ENCODE assay signal across 8 cellular contexts in the genomic region with DNA sequence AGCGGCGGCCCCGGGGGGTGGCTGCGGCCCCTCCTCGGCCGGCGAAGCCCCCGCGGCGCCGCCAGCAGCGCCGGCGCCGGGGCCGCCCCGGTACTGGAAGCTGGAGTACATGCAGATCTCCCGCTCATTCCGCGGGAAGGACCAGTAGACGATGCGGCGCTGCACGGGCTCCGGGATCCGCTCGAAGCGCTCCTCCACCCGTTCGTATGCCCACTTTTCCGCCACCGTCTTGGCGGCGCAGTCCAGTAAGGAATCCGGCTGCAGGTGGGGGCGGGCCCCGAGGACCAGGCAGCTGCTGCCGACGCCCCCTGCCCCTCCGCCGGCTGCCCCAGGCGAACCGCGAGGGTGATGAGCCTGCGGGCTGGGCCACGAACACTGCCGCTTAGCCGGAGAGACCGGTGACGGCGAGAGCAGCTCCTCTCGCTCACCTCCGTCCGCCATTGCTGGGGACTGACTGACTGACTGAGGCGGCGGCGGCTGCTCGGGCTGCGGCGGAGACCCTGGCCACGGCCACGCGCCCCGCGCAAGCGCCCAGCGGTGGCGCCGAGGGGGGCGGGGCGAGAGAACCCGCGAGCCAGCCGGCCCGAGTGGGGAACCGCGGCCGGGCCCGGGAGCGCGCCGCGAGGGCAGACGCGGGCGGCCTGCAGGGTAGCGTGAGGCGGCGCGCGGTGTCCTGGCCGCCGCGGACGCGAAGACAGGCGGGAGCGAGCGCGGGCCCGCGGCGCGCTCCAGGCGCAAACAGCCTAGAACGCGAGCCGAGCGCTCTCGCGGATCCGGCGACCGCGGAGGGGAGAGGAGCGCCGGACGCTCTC. TPM values are rescaled to one million over a fixed set of nuclear protein-coding genes. Genes with fewer than 3 reads are reported as not detected.
DNase-seq lines count a peak whose midpoint lies in the region; ATAC-seq, FAIRE-seq and TF ChIP-seq lines count a peak whose summit lies in the region.

TSS of gene ZSWIM5 (minus strand) at position 696 of the 812 bp plus-strand sequence. CDS start at position 441, 255 bp downstream.

- peak within 1 kb of the TSS; percentile 80 to 87 for H3K27ac ChIP-seq in small intestine (ENCODE audit: low read depth in 1 of 2, low read length in 1 of 2)

- peaks cover 12% of the 10 kb centered on the region for H3K36me3 Mint-ChIP-seq in Calu3 (ENCODE audit: insufficient read depth, unreplicated experiment)
- no peaks in the 10 kb centered on the region for H3K36me3 Mint-ChIP-seq in WTC11
- H3K36me3 Mint-ChIP-seq in immature natural killer cell: no peaks in the 10 kb centered on the region

- H3K36me3 ChIP-seq in bronchial epithelial cell (ENCODE audit: control insufficient read depth, insufficient read depth, low read length) (no peaks in the 10 kb centered on the region), small intestine (ENCODE audit: control insufficient read depth in 2 of 2, insufficient read depth in 2 of 2, low read length in 2 of 2) (no peaks in the 10 kb centered on the region)

- TF ChIP-seq CTCF in Calu3 (IDR thresholded peaks at IDR 0.05; ENCODE audit: unreplicated experiment): no peak
- TF ChIP-seq CTCF in WTC11 (IDR thresholded peaks at IDR 0.05): no peak
- TF ChIP-seq CTCF in bronchial epithelial cell (IDR thresholded peaks at IDR 0.05; ENCODE audit: insufficient read depth, low read length, severe bottlenecking): no peak

- H3K4me1 Mint-ChIP-seq in Calu3 (ENCODE audit: low read depth, unreplicated experiment): no peaks in the 10 kb centered on the region
- H3K4me1 Mint-ChIP-seq in WTC11: peaks cover 31% of the 10 kb centered on the region
- H3K4me1 Mint-ChIP-seq in immature natural killer cell: peaks cover 22 to 30% of the 10 kb centered on the region in 2 donors

- peaks cover 0 to 2% of the 10 kb centered on the region in 2 donors for H3K4me1 ChIP-seq in small intestine (ENCODE audit: control insufficient read depth in 2 of 2, insufficient read depth in 1 of 2, low read depth in 1 of 2, low read length in 1 of 2)

- CTCF ChIA-PET in Calu3 (lab: Charles Lee): no interaction called here
- CTCF ChIA-PET in WTC11 (lab: Charles Lee): interaction anchor here (0.7 to 1.3 kb wide), 3 partner anchors 15 to 296 kb away, joined by 3 to 6 read pairs (median 3); no protein-coding TSS in a partner anchor

- peak; percentile 65 for DNase-seq in Calu3
- peak; percentile 28 for DNase-seq in NCI-H1048 (lab: John Stamatoyannopoulos, UW)
- peak; percentile 67 for DNase-seq in WTC11 (ENCODE audit: low spot score)
- DNase-seq in bronchial epithelial cell (ENCODE audit: low read depth): peak; percentile 36
- peak; percentile 71 to 79 (median 72) for DNase-seq in immature natural killer cell
- peak; percentile 73 for DNase-seq in small intestine

- BruUV-seq in Calu3 (replicated peaks; lab: Mats Ljungman, UMichigan): no TSS peak

- H3K9me3 ChIP-seq in small intestine (ENCODE audit: control insufficient read depth, low read depth): no peaks in the 10 kb centered on the region

- H3K9me3 Mint-ChIP-seq in Calu3 (ENCODE audit: low read depth, unreplicated experiment): no peaks in the 10 kb centered on the region
- H3K9me3 Mint-ChIP-seq in WTC11: no peaks in the 10 kb centered on the region
- no peaks in the 10 kb centered on the region for H3K9me3 Mint-ChIP-seq in immature natural killer cell

- H3K27me3 Mint-ChIP-seq in Calu3 (ENCODE audit: unreplicated experiment) (peaks cover 63% of the 10 kb centered on the region), WTC11 (ENCODE audit: low read depth) (peaks cover 50% of the 10 kb centered on the region), immature natural killer cell (ENCODE audit: low read depth in 3 of 3) (peaks cover 1 to 10% (median 7%) of the 10 kb centered on the region in 3 donors)

- H3K4me3 ChIP-seq in bronchial epithelial cell (ENCODE audit: low read depth, low read length) (peak within 1 kb of the TSS; percentile 59), small intestine (ENCODE audit: low read depth in 1 of 2, low read length in 2 of 2) (peak within 1 kb of the TSS; percentile 77 to 94)

- H3K27me3 ChIP-seq in bronchial epithelial cell (ENCODE audit: control insufficient read depth, insufficient read depth, low read length) (peaks cover 13% of the 10 kb centered on the region), small intestine (ENCODE audit: control insufficient read depth in 2 of 2, insufficient read depth in 2 of 2, low read length in 2 of 2) (no peaks in the 10 kb centered on the region)

- intact Hi-C loops in Calu3 (cut with micrococcal nuclease; ENCODE audit: unreplicated experiment): no loop called here

- ATAC-seq in GM21576 (IDR thresholded peaks at IDR 0.05; ENCODE audit: unreplicated experiment) (peak; percentile 56), WTC11 (peak; percentile 84), GM21737 (IDR thresholded peaks at IDR 0.05; ENCODE audit: unreplicated experiment) (no peak)

- H3K4me3 Mint-ChIP-seq in Calu3 (ENCODE audit: low read depth, unreplicated experiment): peak within 1 kb of the TSS; percentile 64
- peak within 1 kb of the TSS; percentile 87 for H3K4me3 Mint-ChIP-seq in WTC11
- peak within 1 kb of the TSS; percentile 94 to 96 (median 95) for H3K4me3 Mint-ChIP-seq in immature natural killer cell

- WGBS in small intestine, 3 donors: 0 to 1% (median 0%) methylated on average over 70 to 118 of the region's 118 CpGs

- POLR2A ChIA-PET in WTC11 (lab: Charles Lee): interaction anchor here (0.6 to 0.7 kb wide), 2 partner anchors 134 to 219 kb away, joined by 3 to 5 read pairs; partner anchors contain the start of genes EIF2B3, MUTYH and TOE1

- FAIRE-seq in bronchial epithelial cell (lab: Jason Lieb, UNC) (no peak), small intestine (lab: Jason Lieb, UNC) (no peak)

- H3K27ac Mint-ChIP-seq in Calu3 (ENCODE audit: unreplicated experiment) (peak within 1 kb of the TSS; percentile 3), WTC11 (no peak within 1 kb of the TSS), immature natural killer cell (peak within 1 kb of the TSS; percentile 72 to 91 (median 88))

TF ChIP-seq in WTC11, 78 proteins besides CTCF, POLR2A, EP300 and RAD21 (continues in another document):
- TF ChIP-seq, protein P1, sequence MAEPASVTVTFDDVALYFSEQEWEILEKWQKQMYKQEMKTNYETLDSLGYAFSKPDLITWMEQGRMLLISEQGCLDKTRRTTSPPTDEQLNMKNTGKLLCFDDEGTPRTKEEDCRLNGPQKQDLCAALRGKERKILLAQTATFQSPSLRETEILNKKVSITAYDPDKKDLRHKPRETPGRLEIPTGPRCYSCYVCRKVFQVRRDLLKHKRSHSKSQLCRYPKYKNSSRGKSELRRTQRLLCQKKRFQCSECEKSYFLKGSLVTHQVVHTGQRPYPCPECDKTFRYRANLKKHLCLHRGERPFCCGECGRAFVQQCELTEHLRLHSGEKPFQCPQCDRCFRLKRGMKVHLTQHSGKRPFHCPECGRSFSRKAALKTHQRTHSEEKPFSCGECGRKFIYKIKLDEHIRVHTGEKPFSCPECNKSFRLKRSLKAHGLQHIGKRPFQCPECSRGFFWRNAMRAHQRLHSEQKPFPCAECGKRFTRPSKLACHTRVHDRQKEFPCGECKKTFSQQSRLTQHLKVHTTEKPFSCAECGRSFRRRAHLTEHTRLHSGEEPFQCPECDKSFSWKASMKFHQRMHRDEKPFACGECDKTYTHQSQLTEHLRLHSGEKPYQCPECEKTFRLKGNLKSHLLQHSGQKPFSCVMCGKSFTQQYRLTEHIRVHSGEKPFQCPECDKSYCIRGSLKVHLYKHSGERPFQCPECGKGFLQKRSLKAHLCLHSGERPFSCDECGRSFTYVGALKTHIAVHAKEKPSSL (CRISPR knock-in tag; conservative IDR thresholded peaks at IDR 0.05): no peak
- TF ChIP-seq, protein P2, sequence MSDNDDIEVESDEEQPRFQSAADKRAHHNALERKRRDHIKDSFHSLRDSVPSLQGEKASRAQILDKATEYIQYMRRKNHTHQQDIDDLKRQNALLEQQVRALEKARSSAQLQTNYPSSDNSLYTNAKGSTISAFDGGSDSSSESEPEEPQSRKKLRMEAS (CRISPR knock-in tag; IDR thresholded peaks at IDR 0.05): 0 out of 2 replicates have a peak, but pooled peaks have one; percentile 1
- TF ChIP-seq ZNF423 (CRISPR knock-in tag; IDR thresholded peaks at IDR 0.05): no peak
- TF ChIP-seq CREM (CRISPR knock-in tag; IDR thresholded peaks at IDR 0.05): no peak
- TF ChIP-seq E2F4 (CRISPR knock-in tag; IDR thresholded peaks at IDR 0.05; ENCODE audit: borderline replicate concordance, low read depth): no peak
- 0 out of 2 replicates have a peak, but pooled peaks have one; percentile 40 for TF ChIP-seq E2F5 (CRISPR knock-in tag; IDR thresholded peaks at IDR 0.05)
- no peak for TF ChIP-seq ELF4 (CRISPR knock-in tag; IDR thresholded peaks at IDR 0.05; ENCODE audit: low read depth)

RNA-seq across cellular contexts. Expression of gene ZSWIM5, which starts in this region (rescaled TPM):
- total RNA-seq in Calu3 (2022) (0.24 and 0.40 TPM in 2 replicates), WTC11 (2021) (2.2 to 2.6 TPM (median 2.6 TPM) in 3 replicates), bronchial epithelial cell (under 0.01 TPM in 2 replicates)
- polyA plus RNA-seq in immature natural killer cell (under 1 TPM in 2 of 3 donors, not detected in 1; 0.16 to 0.17 TPM), small intestine (1 to 10 TPM; 3.8 to 4.6 (median 4.1) TPM)

Comparison
In these comparisons a context has a peak if more than half of its experiments do, and no peak if none do; other contexts are left out.
1. RNA of gene ZSWIM5 (polyA plus RNA-seq): 3.8 to 4.6 TPM in small intestine; 0.16 to 0.17 TPM in immature natural killer cell; every median in the first group is over 4 times any median in the second.
2. Peak in DNase-seq in Calu3; RNA of the gene not detected or under 1 TPM.
3. Peak in DNase-seq and H3K4me3 ChIP-seq in bronchial epithelial cell; RNA of the gene not detected or under 1 TPM.
4. Peak in DNase-seq in immature natural killer cell; RNA of the gene not detected or under 1 TPM.
5. Peak in every context shown above with its lines, with median percentiles within 50 percentile points of each other: DNase-seq and H3K4me3 Mint-ChIP-seq.